ENCODE assay signal across 1 cellular context in genomic region chr19:41127362-41127761, GRCh38.
TF ChIP-seq lines count a peak whose summit lies in the region.

No MANE protein-coding gene starts in this region.

TF ChIP-seq in HepG2, 621 proteins besides CTCF, POLR2A, EP300 and RAD21:
- TF ChIP-seq ZNF121 (CRISPR knock-in tag; IDR thresholded peaks at IDR 0.05), result peak; percentile 44; the same call in 1 of the 2 replicates
TF ChIP-seq in HepG2: peak in this region for 1; not testable (repeated sequence) for 620.
